10 cellular contexts compared by ENCODE assay signal in genomic region chr6:140051521-140052455, GRCh38.
A peak's percentile ranks its signal among the peaks of the same experiment; 100 is the strongest.
DNase-seq lines count a peak whose midpoint lies in the region; TF ChIP-seq lines count a peak whose summit lies in the region.
"Had no signal": no experiment of that assay in that cellular context is flagged by ENCODE, and none has a peak within 500 bp of the region (broad histone marks: within the 10 kb centered on the region; RNA-seq: fewer than 3 reads in every experiment).

No MANE protein-coding gene starts in this region.

- H2AK5ac ChIP-seq in trophoblast cell (ENCODE audit: low read length): no peak overlapping the region

- H3K27me3 Mint-ChIP-seq in endodermal cell (ENCODE audit: insufficient read depth): no peaks in the 10 kb centered on the region

- no peak overlapping the region for H4K8ac ChIP-seq in trophoblast cell (ENCODE audit: low read depth, low read length)

- H3K27me3 ChIP-seq in endodermal cell (ENCODE audit: control insufficient read depth, insufficient read depth, low read length, poor library complexity, severe bottlenecking): no peaks in the 10 kb centered on the region
- H3K27me3 ChIP-seq in trophoblast cell (ENCODE audit: insufficient read depth, low read length): no peaks in the 10 kb centered on the region

- no peak overlapping the region for H2BK120ac ChIP-seq in trophoblast cell (ENCODE audit: insufficient read depth, low read length, poor library complexity)

- H3K36me3 Mint-ChIP-seq in endodermal cell (ENCODE audit: low read depth): no peaks in the 10 kb centered on the region
- H3K36me3 Mint-ChIP-seq: memory B cell had no signal

- H3K9me3 ChIP-seq in endodermal cell (ENCODE audit: control insufficient read depth, low read length) (no peaks in the 10 kb centered on the region), trophoblast cell (ENCODE audit: insufficient read depth, low read depth, low read length) (no peaks in the 10 kb centered on the region)

- H3K27ac Mint-ChIP-seq in endodermal cell: peak overlapping the region; percentile 27
- H3K27ac Mint-ChIP-seq: memory B cell had no signal

- no peak overlapping the region for H3K4ac ChIP-seq in trophoblast cell (ENCODE audit: low read depth, low read length)

- H3K18ac ChIP-seq in trophoblast cell (ENCODE audit: low read length): no peak overlapping the region

- H3K9ac ChIP-seq in endodermal cell (ENCODE audit: extremely low read depth, low read length, poor library complexity, severe bottlenecking) (no peak overlapping the region), trophoblast cell (ENCODE audit: low read length) (no peak overlapping the region)

- H3K14ac ChIP-seq in trophoblast cell (ENCODE audit: low read length): no peak overlapping the region

- H3K4me1 ChIP-seq in endodermal cell (ENCODE audit: control insufficient read depth, insufficient read depth, low read length) (no peaks in the 10 kb centered on the region), trophoblast cell (ENCODE audit: control insufficient read depth in 1 of 2, insufficient read depth in 2 of 2, low read length in 2 of 2) (no peaks in the 10 kb centered on the region)

- H4K91ac ChIP-seq in trophoblast cell (ENCODE audit: low read depth, low read length): no peak overlapping the region

- H3K4me3 Mint-ChIP-seq in endodermal cell: no peak overlapping the region
- H3K4me3 Mint-ChIP-seq: memory B cell had no signal

- peaks cover 6% of the 10 kb centered on the region for H3K4me1 Mint-ChIP-seq in endodermal cell
- H3K4me1 Mint-ChIP-seq: memory B cell had no signal

- H4K12ac ChIP-seq in trophoblast cell (ENCODE audit: low read depth, low read length): no peak overlapping the region

- DNase-seq in GM04503 (ENCODE audit: low read depth): peak; percentile 99
- peak; percentile 12 for DNase-seq in NCI-H526 treated with DMSO at 0.1 percent for 48 hours (lab: John Stamatoyannopoulos, UW)
- no peak for DNase-seq in endodermal cell
- DNase-seq in trophoblast cell: peak; percentile 77 to 94
- DNase-seq in DMS114 treated with DMSO at 0.1 percent for 48 hours (lab: John Stamatoyannopoulos, UW; ENCODE audit: unreplicated experiment): no peak
- DNase-seq in stimulated activated naive CD4-positive, alpha-beta T cell treated with Interleukin-2 at 50 U/mL for 16 hours (lab: John Stamatoyannopoulos, UW): no peak
- DNase-seq in activated naive CD4-positive, alpha-beta T cell treated with anti-CD3 and anti-CD28 coated beads, Interleukin-2, amount 50 U/mL, for 16 hours: no peak
- DNase-seq: activated T-cell treated with anti-CD3 and anti-CD28 coated beads for 4 hours, NCI-H2029 had no signal

- H2AFZ ChIP-seq in trophoblast cell (ENCODE audit: insufficient read depth, low read length, poor library complexity): no peak overlapping the region

- H3K9me3 Mint-ChIP-seq in endodermal cell: no peaks in the 10 kb centered on the region
- H3K9me3 Mint-ChIP-seq: memory B cell had no signal

- WGBS in endodermal cell (ENCODE audit: insufficient coverage in 1 of 2, insufficient read length in 1 of 2), 2 experiments: 74 to 94% methylated on average over 2 to 6 of the region's 6 CpGs
- WGBS in trophoblast cell (ENCODE audit: extremely low coverage, insufficient coverage, insufficient read length): no CpG with 5 or more reads among the region's 6 CpGs

- peaks cover 1% of the 10 kb centered on the region for H3K79me1 ChIP-seq in trophoblast cell (ENCODE audit: low read length)

- H3K79me2 ChIP-seq in trophoblast cell (ENCODE audit: control insufficient read depth, insufficient read depth, low read length, poor library complexity): no peaks in the 10 kb centered on the region

- no peak overlapping the region for H2BK5ac ChIP-seq in trophoblast cell (ENCODE audit: low read depth, low read length, poor library complexity)

- H3K36me3 ChIP-seq in endodermal cell (ENCODE audit: control insufficient read depth, insufficient read depth, low read length) (no peaks in the 10 kb centered on the region), trophoblast cell (ENCODE audit: control insufficient read depth in 1 of 2, insufficient read depth in 2 of 2, low read length in 2 of 2) (no peaks in the 10 kb centered on the region)

- H2BK12ac ChIP-seq in trophoblast cell (ENCODE audit: low read length): no peak overlapping the region

- H3K4me3 ChIP-seq in endodermal cell (ENCODE audit: low read length) (no peak overlapping the region), trophoblast cell (ENCODE audit: low read depth, low read length) (no peak overlapping the region)

- H3K27ac ChIP-seq in endodermal cell (ENCODE audit: low read depth, low read length) (peak overlapping the region; percentile 68), trophoblast cell (ENCODE audit: low read depth, low read length) (no peak overlapping the region)

- H3K23ac ChIP-seq in trophoblast cell (ENCODE audit: low read length): no peak overlapping the region

- TF ChIP-seq CTCF in endodermal cell (conservative IDR thresholded peaks at IDR 0.05): no peak

- H3K4me2 ChIP-seq in trophoblast cell (ENCODE audit: low read length): no peak overlapping the region

Comparison
In these comparisons a context has a peak if more than half of its experiments do, and no peak if none do; other contexts are left out.
1. DNase-seq: peak in GM04503 (single experiment), NCI-H526 treated with DMSO at 0.1 percent for 48 hours (single experiment) and trophoblast cell (2 of 2); none in endodermal cell (single experiment), DMS114 treated with DMSO at 0.1 percent for 48 hours (single experiment), stimulated activated naive CD4-positive, alpha-beta T cell treated with Interleukin-2 at 50 U/mL for 16 hours (single experiment) and activated naive CD4-positive, alpha-beta T cell treated with anti-CD3 and anti-CD28 coated beads, Interleukin-2, amount 50 U/mL, for 16 hours (single experiment).